19 cellular contexts compared by ENCODE assay signal in genomic region chr7:92681633-92682032, GRCh38.
A peak's percentile ranks its signal among the peaks of the same experiment; 100 is the strongest.
DNase-seq lines count a peak whose midpoint lies in the region; ATAC-seq, FAIRE-seq and TF ChIP-seq lines count a peak whose summit lies in the region.
"Had no signal": no experiment of that assay in that cellular context is flagged by ENCODE, and none has a peak within 500 bp of the region (broad histone marks: within the 10 kb centered on the region; RNA-seq: fewer than 3 reads in every experiment).

No MANE protein-coding gene starts in this region.

- POLR2A ChIA-PET in IMR-90 (lab: Charles Lee; ENCODE audit: unreplicated experiment) (no interaction called here), K562 (lab: Yijun Ruan, JAX) (interaction anchor here (0.7 kb wide), 1 partner anchor 173 kb away, joined by 3 read pairs; no protein-coding TSS in a partner anchor)

- H2BK20ac ChIP-seq in IMR-90 (ENCODE audit: low read depth, low read length), result no peak overlapping the region

- CTCF ChIA-PET in IMR-90 (lab: Yijun Ruan, JAX), result no interaction called here
- CTCF ChIA-PET in K562 (lab: Yijun Ruan, JAX; ENCODE audit: low intra/inter-chr PET ratio), result no interaction called here

- FAIRE-seq in K562 (lab: Jason Lieb, UNC), result no peak
- FAIRE-seq: islet of Langerhans had no signal

- no peak overlapping the region for H3K4ac ChIP-seq in IMR-90 (ENCODE audit: low read depth, low read length)

- peaks cover 46 to 69% of the 10 kb centered on the region in 2 experiments for H3K79me1 ChIP-seq in IMR-90 (ENCODE audit: low read depth in 1 of 2, low read length in 2 of 2)

- in situ Hi-C loops in IMR-90 (cut with MboI; ENCODE audit: low sequenced_read_pairs) (loop anchor here (5.0 kb wide), 1 partner anchor 371 kb away; no protein-coding TSS in a partner anchor), K562 (cut with MboI) (no loop called here)

- no peaks in the 10 kb centered on the region for H3K27me3 Mint-ChIP-seq in T-helper 2 cell treated with Interferon-gamma antibody and Interleukin-4, amounts not matched to agents 5 μg/mL and 100 μg/mL, for 36 hours (ENCODE audit: low read depth)
- H3K27me3 Mint-ChIP-seq in neural progenitor cell (ENCODE audit: insufficient read depth, low read depth), result peaks cover 4% of the 10 kb centered on the region
- H3K27me3 Mint-ChIP-seq: naive B cell had no signal

- H3F3A ChIP-seq in neural progenitor cell (ENCODE audit: low read depth), result no peaks in the 10 kb centered on the region

- intact Hi-C loops in IMR-90 (cut with micrococcal nuclease), result no loop called here
- intact Hi-C loops in K562 (cut with micrococcal nuclease), result no loop called here

- no peak for TF ChIP-seq RAD21 in IMR-90 (IDR thresholded peaks at IDR 0.05; ENCODE audit: low read length)
- no peak for TF ChIP-seq RAD21 in K562 (CRISPR knock-in tag; conservative IDR thresholded peaks at IDR 0.05 in 1 of 2, IDR thresholded peaks at IDR 0.05 in 1 of 2)

- no peak overlapping the region for H2BK120ac ChIP-seq in IMR-90 (ENCODE audit: low read depth, low read length)

- H4K20me1 ChIP-seq in IMR-90 (ENCODE audit: insufficient read depth, low read length) (peaks cover 24% of the 10 kb centered on the region; the same call in 1 of the 2 replicates), K562 (replicated peaks; ENCODE audit: control insufficient read depth, insufficient read depth, low read length) (no peaks in the 10 kb centered on the region), neural progenitor cell (ENCODE audit: low read depth) (no peaks in the 10 kb centered on the region)

- no peak for DNase-seq in T-helper 2 cell treated with Interferon-gamma antibody and Interleukin-4, amounts not matched to agents 5 μg/mL and 100 μg/mL, for 36 hours (ENCODE audit: low spot score)
- DNase-seq in T-helper 2 cell (no peak), IMR-90 (no peak), K562 (ENCODE audit: extremely low read depth in 1 of 4, low spot score in 3 of 4) (no peak), neural progenitor cell (ENCODE audit: low spot score) (no peak)
- DNase-seq: ACHN; activated CD4-positive, CD25-positive, alpha-beta regulatory T cell; anterior cingulate cortex; effector CD8-positive, alpha-beta T cell; naive B cell; NCI-H1694 treated with DMSO at 0.1 percent for 48 hours; RPMI8226; stimulated activated CD4-positive, alpha-beta T cell treated with anti-CD3 and anti-CD28 coated beads, Interleukin-12 subunit alpha, Interleukin-12 subunit beta, amount 100 ng/mL, for 4 hours; stimulated activated naive CD4-positive, alpha-beta T cell; upper lobe of left lung had no signal

- H2AK5ac ChIP-seq in IMR-90 (ENCODE audit: low read depth, low read length), result no peak overlapping the region

- ATAC-seq in IMR-90 (ENCODE audit: low read depth) (no peak), K562 (peak; percentile 21; the same call in 1 of the 3 replicates), GM18502 (IDR thresholded peaks at IDR 0.05; ENCODE audit: poor library complexity, unreplicated experiment) (no peak), GM18861 (IDR thresholded peaks at IDR 0.05; ENCODE audit: unreplicated experiment) (no peak), GM19023 (IDR thresholded peaks at IDR 0.05; ENCODE audit: unreplicated experiment) (no peak)

- H3K4me2 ChIP-seq in IMR-90 (ENCODE audit: low read depth, low read length) (no peak overlapping the region), K562 (ENCODE audit: insufficient read depth, low read length) (no peak overlapping the region), neural progenitor cell (no peak overlapping the region)

- H3K23ac ChIP-seq in IMR-90 (ENCODE audit: low read depth, low read length), result no peak overlapping the region

- peaks cover 64% of the 10 kb centered on the region for H3K36me3 Mint-ChIP-seq in T-helper 2 cell treated with Interferon-gamma antibody and Interleukin-4, amounts not matched to agents 5 μg/mL and 100 μg/mL, for 36 hours (ENCODE audit: low read depth)
- peaks cover 12% of the 10 kb centered on the region for H3K36me3 Mint-ChIP-seq in neural progenitor cell
- H3K36me3 Mint-ChIP-seq: naive B cell had no signal

- H3K27ac Mint-ChIP-seq in T-helper 2 cell treated with Interferon-gamma antibody and Interleukin-4, amounts not matched to agents 5 μg/mL and 100 μg/mL, for 36 hours, result peak overlapping the region; percentile 90
- H3K27ac Mint-ChIP-seq in neural progenitor cell, result peak overlapping the region; percentile 3

- H4K5ac ChIP-seq in IMR-90 (ENCODE audit: low read depth, low read length), result 0 out of 2 replicates have a peak overlapping the region, but pooled peaks have one; percentile 17

- 77% methylated on average over 3 of the region's 5 CpGs; no CpG with 5 or more reads in 1 of the 2 experiments for WGBS in IMR-90 (ENCODE audit: extremely low coverage in 2 of 2, insufficient read length in 1 of 2), 2 experiments
- 88% methylated on average over 5 of the region's 5 CpGs for WGBS in K562 (ENCODE audit: insufficient coverage, low coverage, missing lambda C conversion rate)

- TF ChIP-seq EP300 in K562 (IDR thresholded peaks at IDR 0.05; ENCODE audit: low read length), result no peak

- H3K4me1 ChIP-seq in IMR-90 (ENCODE audit: control insufficient read depth, insufficient read depth, low read length), result peaks cover 9% of the 10 kb centered on the region
- H3K4me1 ChIP-seq in K562 (replicated peaks in 1 of 2; ENCODE audit: control insufficient read depth in 2 of 2, insufficient read depth in 2 of 2, low read length in 2 of 2), result no peaks in the 10 kb centered on the region
- H3K4me1 ChIP-seq in neural progenitor cell, result peaks cover 21% of the 10 kb centered on the region

- peak overlapping the region; percentile 10 for H2BK5ac ChIP-seq in IMR-90 (ENCODE audit: low read depth, low read length, poor library complexity, severe bottlenecking)

- no peak overlapping the region for H3K56ac ChIP-seq in IMR-90 (ENCODE audit: extremely low read depth, insufficient read depth, low read length)

- H3K9ac ChIP-seq in IMR-90 (ENCODE audit: low read depth, low read length) (no peak overlapping the region), K562 (ENCODE audit: insufficient read depth in 1 of 2, low read depth in 2 of 2, low read length in 2 of 2) (no peak overlapping the region), neural progenitor cell (no peak overlapping the region)

- H3K4me3 ChIP-seq in IMR-90 (ENCODE audit: insufficient read depth, low read depth, low read length) (no peak overlapping the region), K562 (no peak overlapping the region), neural progenitor cell (no peak overlapping the region)
- H3K4me3 ChIP-seq: upper lobe of left lung had no signal

- H3K79me2 ChIP-seq in K562 (ENCODE audit: control insufficient read depth, insufficient read depth, low read length) (no peaks in the 10 kb centered on the region), neural progenitor cell (ENCODE audit: low read depth) (no peaks in the 10 kb centered on the region)

- TF ChIP-seq POLR2A in IMR-90 (IDR thresholded peaks at IDR 0.05; ENCODE audit: low read depth, low read length) (no peak), K562 (conservative IDR thresholded peaks at IDR 0.05) (no peak)

- peaks cover 5% of the 10 kb centered on the region for H3K36me3 ChIP-seq in IMR-90 (ENCODE audit: control insufficient read depth, insufficient read depth, low read length)
- H3K36me3 ChIP-seq in K562 (ENCODE audit: control insufficient read depth, insufficient read depth, low read length), result 0 out of 3 replicates have a peak, but pooled peaks cover 3% of the 10 kb centered on the region
- no peaks in the 10 kb centered on the region for H3K36me3 ChIP-seq in neural progenitor cell
- H3K36me3 ChIP-seq: upper lobe of left lung had no signal

- no peak overlapping the region for H2BK15ac ChIP-seq in IMR-90 (ENCODE audit: low read depth, low read length)

- H3K9me3 Mint-ChIP-seq in T-helper 2 cell treated with Interferon-gamma antibody and Interleukin-4, amounts not matched to agents 5 μg/mL and 100 μg/mL, for 36 hours, result peaks cover 8% of the 10 kb centered on the region
- no peaks in the 10 kb centered on the region for H3K9me3 Mint-ChIP-seq in neural progenitor cell
- H3K9me3 Mint-ChIP-seq: naive B cell had no signal

- H2AFZ ChIP-seq in IMR-90 (replicated peaks; ENCODE audit: low read length, poor library complexity) (no peak overlapping the region), K562 (ENCODE audit: low read depth, low read length) (no peak overlapping the region), neural progenitor cell (replicated peaks) (no peak overlapping the region)

- H3K27me3 ChIP-seq in IMR-90 (ENCODE audit: control insufficient read depth, insufficient read depth, low read length) (no peaks in the 10 kb centered on the region), K562 (ENCODE audit: control insufficient read depth in 2 of 2, insufficient read depth in 2 of 2, low read length in 2 of 2) (no peaks in the 10 kb centered on the region), neural progenitor cell (no peaks in the 10 kb centered on the region)
- H3K27me3 ChIP-seq: upper lobe of left lung had no signal

- H4K91ac ChIP-seq in IMR-90 (ENCODE audit: insufficient read depth, low read depth, low read length), result no peak overlapping the region

- no peak overlapping the region for H3K14ac ChIP-seq in IMR-90 (replicated peaks; ENCODE audit: low read depth, low read length)

- H3K9me1 ChIP-seq in IMR-90 (ENCODE audit: insufficient read depth, low read length) (peaks cover 25% of the 10 kb centered on the region), K562 (ENCODE audit: control insufficient read depth, insufficient read depth, low read length) (no peaks in the 10 kb centered on the region)

- BruUV-seq in IMR-90 (replicated peaks; lab: Mats Ljungman, UMichigan) (no TSS peak), K562 (replicated peaks; lab: Mats Ljungman, UMichigan) (no TSS peak)

- H3K9me3 ChIP-seq in IMR-90 (ENCODE audit: control insufficient read depth, insufficient read depth, low read length), result no peaks in the 10 kb centered on the region
- H3K9me3 ChIP-seq in K562 (replicated peaks; ENCODE audit: control insufficient read depth, insufficient read depth, low read depth, low read length), result no peaks in the 10 kb centered on the region
- no peaks in the 10 kb centered on the region for H3K9me3 ChIP-seq in neural progenitor cell (ENCODE audit: low read depth)
- H3K9me3 ChIP-seq: upper lobe of left lung had no signal

- H3K4me1 Mint-ChIP-seq in T-helper 2 cell treated with Interferon-gamma antibody and Interleukin-4, amounts not matched to agents 5 μg/mL and 100 μg/mL, for 36 hours (ENCODE audit: low read depth), result peaks cover 70% of the 10 kb centered on the region
- peaks cover 23% of the 10 kb centered on the region for H3K4me1 Mint-ChIP-seq in neural progenitor cell

- H3K4me3 Mint-ChIP-seq in T-helper 2 cell treated with Interferon-gamma antibody and Interleukin-4, amounts not matched to agents 5 μg/mL and 100 μg/mL, for 36 hours, result peak overlapping the region; percentile 44
- no peak overlapping the region for H3K4me3 Mint-ChIP-seq in neural progenitor cell
- H3K4me3 Mint-ChIP-seq: naive B cell had no signal

- no peak overlapping the region for H2AK9ac ChIP-seq in IMR-90 (replicated peaks; ENCODE audit: low read depth, low read length, poor library complexity)

- H3K27ac ChIP-seq in IMR-90 (ENCODE audit: insufficient read depth, low read length), result no peak overlapping the region
- H3K27ac ChIP-seq in K562 (ENCODE audit: extremely low read depth, low read depth, low read length), result no peak overlapping the region
- no peak overlapping the region for H3K27ac ChIP-seq in neural progenitor cell
- H3K27ac ChIP-seq: upper lobe of left lung had no signal

- no peak overlapping the region for H4K8ac ChIP-seq in IMR-90 (ENCODE audit: low read depth in 2 of 2, low read length in 2 of 2)

- no peak for TF ChIP-seq CTCF in IMR-90 (conservative IDR thresholded peaks at IDR 0.05; ENCODE audit: low read depth, low read length)
- TF ChIP-seq CTCF in K562 (IDR thresholded peaks at IDR 0.05 in 2 of 3, conservative IDR thresholded peaks at IDR 0.05 in 1 of 3; ENCODE audit: insufficient read depth in 2 of 3, low read depth in 1 of 3, low read length in 3 of 3), result no peak
- TF ChIP-seq CTCF in neural progenitor cell (IDR thresholded peaks at IDR 0.05), result no peak

- no peak overlapping the region for H3K18ac ChIP-seq in IMR-90 (ENCODE audit: low read depth, low read length)

- dilution Hi-C loops in IMR-90 (cut with HindIII; ENCODE audit: low sequenced_read_pairs, unreplicated experiment), result no loop called here
